In the genomic region with DNA sequence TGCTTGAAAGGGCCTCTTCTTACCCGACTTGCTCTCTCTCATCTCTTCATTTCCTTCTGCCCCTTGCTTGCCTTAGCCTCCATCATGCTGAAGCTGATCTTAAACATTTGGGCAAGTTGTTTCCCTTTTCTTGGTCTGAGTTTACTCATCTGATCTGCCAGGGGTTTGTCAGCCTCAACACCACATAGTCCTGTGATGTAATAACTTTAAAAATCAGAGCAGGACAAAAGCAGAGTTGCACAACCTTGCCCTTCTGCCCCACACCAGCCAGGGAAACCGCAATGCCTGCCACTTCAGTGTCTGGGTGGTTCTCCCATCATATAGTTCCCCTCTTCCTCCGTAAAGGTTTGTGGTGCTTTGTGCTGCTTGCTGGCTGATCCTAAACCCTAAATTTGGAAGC, we compare ENCODE assay signal across 11 cellular contexts. TPM values are rescaled to one million over a fixed set of nuclear protein-coding genes. Genes with fewer than 3 reads are reported as not detected.
A peak's percentile ranks its signal among the peaks of the same experiment; 100 is the strongest.
DNase-seq lines count a peak whose midpoint lies in the region; ATAC-seq, FAIRE-seq and TF ChIP-seq lines count a peak whose summit lies in the region.
"Had no signal": no experiment of that assay in that cellular context is flagged by ENCODE, and none has a peak within 500 bp of the region (broad histone marks: within the 10 kb centered on the region; RNA-seq: fewer than 3 reads in every experiment).

No MANE protein-coding gene starts in this region.

- H3K27ac Mint-ChIP-seq in activated naive CD4-positive, alpha-beta T cell treated with anti-CD3 and anti-CD28 coated beads, Interleukin-2, amount 10 ng/mL, durations not matched to agents 7 days and 5 days: no peak overlapping the region
- H3K27ac Mint-ChIP-seq: naive thymus-derived CD8-positive, alpha-beta T cell had no signal

- intact Hi-C loops in sciatic nerve (cut with DNase I): no loop called here

- H3K4me1 ChIP-seq in gastroesophageal sphincter: no peaks in the 10 kb centered on the region
- H3K4me1 ChIP-seq: Peyer's patch had no signal

- ATAC-seq in gastroesophageal sphincter (peak; percentile 53), sciatic nerve (peak; percentile 80), GM21423 (IDR thresholded peaks at IDR 0.05; ENCODE audit: unreplicated experiment) (no peak), GM21390 (IDR thresholded peaks at IDR 0.05; ENCODE audit: unreplicated experiment) (no peak)
- ATAC-seq: naive thymus-derived CD8-positive, alpha-beta T cell had no signal

- FAIRE-seq in GM18507 (lab: Jason Lieb, UNC): peak; percentile 50
- FAIRE-seq in RCC 7860 (lab: Jason Lieb, UNC): peak; percentile 80

- no peak for TF ChIP-seq CTCF in gastroesophageal sphincter (IDR thresholded peaks at IDR 0.05)

- H3K4me1 Mint-ChIP-seq in activated naive CD4-positive, alpha-beta T cell treated with anti-CD3 and anti-CD28 coated beads, Interleukin-2, amount 10 ng/mL, durations not matched to agents 7 days and 5 days: peaks cover 19% of the 10 kb centered on the region

- CTCF ChIA-PET in activated naive CD4-positive, alpha-beta T cell treated with anti-CD3 and anti-CD28 coated beads, Interleukin-2, amount 10 ng/mL, durations not matched to agents 7 days and 5 days (lab: Charles Lee): interaction anchor here (0.5 to 2.0 kb wide), 3 partner anchors 10 to 289 kb away, joined by 3 to 5 read pairs (median 4); a partner anchor contains a TSS

- whole genome bisulfite sequencing in gastroesophageal sphincter (ENCODE audit: low coverage in 1 of 2), 2 donors: 50 to 68% methylated on average over 1 to 2 of the region's 3 CpGs

- no peaks in the 10 kb centered on the region for H3K36me3 ChIP-seq in gastroesophageal sphincter
- H3K36me3 ChIP-seq: Peyer's patch had no signal

- no peaks in the 10 kb centered on the region for H3K9me3 Mint-ChIP-seq in activated naive CD4-positive, alpha-beta T cell treated with anti-CD3 and anti-CD28 coated beads, Interleukin-2, amount 10 ng/mL, durations not matched to agents 7 days and 5 days
- H3K9me3 Mint-ChIP-seq: naive thymus-derived CD8-positive, alpha-beta T cell had no signal

- no peaks in the 10 kb centered on the region for H3K27me3 ChIP-seq in gastroesophageal sphincter
- H3K27me3 ChIP-seq: Peyer's patch had no signal

- DNase-seq in GM18507 (ENCODE audit: extremely low spot score, insufficient read length, low read depth) (no peak), RCC 7860 (ENCODE audit: low spot score) (peak; percentile 44), sciatic nerve (ENCODE audit: low spot score) (no peak), NCI-H510A treated with DMSO at 0.1 percent for 48 hours (lab: John Stamatoyannopoulos, UW) (no peak)
- DNase-seq in activated naive CD4-positive, alpha-beta T cell treated with anti-CD3 and anti-CD28 coated beads, Interleukin-2, amount 10 ng/mL, durations not matched to agents 7 days and 5 days: no peak
- DNase-seq: activated T-cell treated with anti-CD3 and anti-CD28 coated beads for 4 hours, Peyer's patch had no signal

- no peak for TF ChIP-seq EP300 in gastroesophageal sphincter (IDR thresholded peaks at IDR 0.05)

- no peaks in the 10 kb centered on the region for H3K9me3 ChIP-seq in gastroesophageal sphincter
- H3K9me3 ChIP-seq: Peyer's patch had no signal

- TF ChIP-seq POLR2A in gastroesophageal sphincter (IDR thresholded peaks at IDR 0.05): no peak

- H3K27ac ChIP-seq in gastroesophageal sphincter: no peak overlapping the region
- H3K27ac ChIP-seq: Peyer's patch had no signal

- no peak overlapping the region for H3K4me3 ChIP-seq in gastroesophageal sphincter
- H3K4me3 ChIP-seq: Peyer's patch had no signal

- H3K36me3 Mint-ChIP-seq in activated naive CD4-positive, alpha-beta T cell treated with anti-CD3 and anti-CD28 coated beads, Interleukin-2, amount 10 ng/mL, durations not matched to agents 7 days and 5 days: no peaks in the 10 kb centered on the region
- H3K36me3 Mint-ChIP-seq: naive thymus-derived CD8-positive, alpha-beta T cell had no signal

- peaks cover 24% of the 10 kb centered on the region for H3K27me3 Mint-ChIP-seq in activated naive CD4-positive, alpha-beta T cell treated with anti-CD3 and anti-CD28 coated beads, Interleukin-2, amount 10 ng/mL, durations not matched to agents 7 days and 5 days
- H3K27me3 Mint-ChIP-seq: naive thymus-derived CD8-positive, alpha-beta T cell had no signal

- no peak overlapping the region for H3K4me3 Mint-ChIP-seq in activated naive CD4-positive, alpha-beta T cell treated with anti-CD3 and anti-CD28 coated beads, Interleukin-2, amount 10 ng/mL, durations not matched to agents 7 days and 5 days

RNA-seq across cellular contexts. Expression of a gene that starts 9.9 kb away (rescaled TPM):
- not detected for total RNA-seq in gastroesophageal sphincter
- total RNA-seq in sciatic nerve: not detected
- total RNA-seq: naive thymus-derived CD8-positive, alpha-beta T cell; Peyer's patch had no signal

RNA-seq across cellular contexts. Expression of a gene that starts 32.8 kb away (rescaled TPM):
- total RNA-seq in gastroesophageal sphincter (under 1 TPM in 1 of 4 donors, not detected in 3; 0.94 TPM), sciatic nerve (0.31 TPM)
- total RNA-seq: naive thymus-derived CD8-positive, alpha-beta T cell; Peyer's patch had no signal

RNA-seq across cellular contexts. Expression of a gene that starts 59.0 kb away (rescaled TPM):
- total RNA-seq in gastroesophageal sphincter (under 1 TPM in 1 of 4 donors, not detected in 3; 0.96 TPM), sciatic nerve (not detected)

Comparison
In these comparisons a context has a peak if more than half of its experiments do, and no peak if none do; other contexts are left out.
1. ATAC-seq: peak in gastroesophageal sphincter (single experiment) and sciatic nerve (single experiment); none in GM21423 (single experiment) and GM21390 (single experiment).